19 cellular contexts compared by ENCODE assay signal in genomic region chr3:73401058-73401457, GRCh38.
DNase-seq lines count a peak whose midpoint lies in the region; ATAC-seq and TF ChIP-seq lines count a peak whose summit lies in the region.
"Had no signal": no experiment of that assay in that cellular context is flagged by ENCODE, and none has a peak within 500 bp of the region (broad histone marks: within the 10 kb centered on the region; RNA-seq: fewer than 3 reads in every experiment).

No MANE protein-coding gene starts in this region.

- H3K27me3 Mint-ChIP-seq in neural crest cell (ENCODE audit: low read depth): no peaks in the 10 kb centered on the region
- H3K27me3 Mint-ChIP-seq: activated CD4-positive, alpha-beta T cell treated with anti-CD3 and anti-CD28 coated beads, Interleukin-2, amount 10 ng/mL, durations not matched to agents 7 days and 5 days; activated naive CD4-positive, alpha-beta T cell treated with anti-CD3 and anti-CD28 coated beads, Interleukin-2, amount 10 ng/mL, durations not matched to agents 7 days and 5 days had no signal

- ATAC-seq in HG02763 (IDR thresholded peaks at IDR 0.05; ENCODE audit: unreplicated experiment): no peak
- ATAC-seq in lower lobe of right lung: no peak
- ATAC-seq: body of pancreas; naive thymus-derived CD8-positive, alpha-beta T cell; Panc1; stimulated activated naive CD8-positive, alpha-beta T cell treated with anti-CD3 and anti-CD28 coated beads, Interleukin-15, Interleukin-2, amounts not matched to agents 100 U/mL and 50 U/mL, for 24 hours had no signal

- H2AFZ ChIP-seq in Loucy (ENCODE audit: low read length): peak overlapping the region; percentile 62

- H3K9ac ChIP-seq in Loucy (ENCODE audit: low read depth, low read length, poor library complexity, severe bottlenecking): peak overlapping the region; percentile 75

- no peak for TF ChIP-seq CTCF in Loucy (conservative IDR thresholded peaks at IDR 0.05; ENCODE audit: low read length)
- TF ChIP-seq CTCF in fibroblast of the aortic adventitia (IDR thresholded peaks at IDR 0.05; ENCODE audit: insufficient read depth, low read length): no peak
- no peak for TF ChIP-seq CTCF in neural crest cell (conservative IDR thresholded peaks at IDR 0.05)
- no peak for TF ChIP-seq CTCF in adrenal gland (IDR thresholded peaks at IDR 0.05)
- no peak for TF ChIP-seq CTCF in lower lobe of right lung (IDR thresholded peaks at IDR 0.05)

- peak overlapping the region; percentile 8 for H3K27ac Mint-ChIP-seq in neural crest cell (ENCODE audit: unreplicated experiment)
- H3K27ac Mint-ChIP-seq: activated CD4-positive, alpha-beta T cell treated with anti-CD3 and anti-CD28 coated beads, Interleukin-2, amount 10 ng/mL, durations not matched to agents 7 days and 5 days; activated naive CD4-positive, alpha-beta T cell treated with anti-CD3 and anti-CD28 coated beads, Interleukin-2, amount 10 ng/mL, durations not matched to agents 7 days and 5 days; dendritic cell treated with granulocyte-macrophage colony-stimulating factor and Interleukin-4, amounts not matched to agents 40 ng/mL and 50 ng/mL, for 4 days; naive thymus-derived CD8-positive, alpha-beta T cell had no signal

- H3K4me3 ChIP-seq in Loucy (ENCODE audit: low read length, poor library complexity, severe bottlenecking): peak overlapping the region; percentile 68
- H3K4me3 ChIP-seq in fibroblast of the aortic adventitia (ENCODE audit: low read depth, low read length): no peak overlapping the region
- no peak overlapping the region for H3K4me3 ChIP-seq in adrenal gland
- no peak overlapping the region for H3K4me3 ChIP-seq in lower lobe of right lung
- H3K4me3 ChIP-seq: body of pancreas, prostate gland had no signal

- H3K36me3 Mint-ChIP-seq in neural crest cell (ENCODE audit: low read depth): peaks cover 10% of the 10 kb centered on the region
- H3K36me3 Mint-ChIP-seq: activated naive CD4-positive, alpha-beta T cell treated with anti-CD3 and anti-CD28 coated beads, Interleukin-2, amount 10 ng/mL, durations not matched to agents 7 days and 5 days; naive thymus-derived CD8-positive, alpha-beta T cell had no signal

- no peak overlapping the region for H3K4me3 Mint-ChIP-seq in neural crest cell
- H3K4me3 Mint-ChIP-seq: activated CD4-positive, alpha-beta T cell treated with anti-CD3 and anti-CD28 coated beads, Interleukin-2, amount 10 ng/mL, durations not matched to agents 7 days and 5 days; activated naive CD4-positive, alpha-beta T cell treated with anti-CD3 and anti-CD28 coated beads, Interleukin-2, amount 10 ng/mL, durations not matched to agents 7 days and 5 days; dendritic cell treated with granulocyte-macrophage colony-stimulating factor and Interleukin-4, amounts not matched to agents 40 ng/mL and 50 ng/mL, for 4 days; naive thymus-derived CD8-positive, alpha-beta T cell had no signal

- H3K36me3 ChIP-seq in Loucy (ENCODE audit: insufficient read depth, low read length) (no peaks in the 10 kb centered on the region), adrenal gland (replicated peaks in 1 of 2) (no peaks in the 10 kb centered on the region), lower lobe of right lung (no peaks in the 10 kb centered on the region)
- H3K36me3 ChIP-seq: prostate gland had no signal

- no peaks in the 10 kb centered on the region for H3K9me3 ChIP-seq in Loucy (ENCODE audit: insufficient read depth, low read depth, low read length)
- no peaks in the 10 kb centered on the region for H3K9me3 ChIP-seq in adrenal gland (replicated peaks in 1 of 3)
- no peaks in the 10 kb centered on the region for H3K9me3 ChIP-seq in lower lobe of right lung
- H3K9me3 ChIP-seq: body of pancreas, prostate gland had no signal

- H3F3A ChIP-seq in Loucy (ENCODE audit: low read depth): peaks cover 5% of the 10 kb centered on the region; the same call in 1 of the 2 replicates

- H4K20me1 ChIP-seq in Loucy (ENCODE audit: insufficient read depth, low read length, poor library complexity, severe bottlenecking): no peaks in the 10 kb centered on the region

- no peaks in the 10 kb centered on the region for H3K9me2 ChIP-seq in Loucy (replicated peaks; ENCODE audit: low read depth, low read length)

- H3K4me1 Mint-ChIP-seq in neural crest cell: peaks cover 38% of the 10 kb centered on the region
- H3K4me1 Mint-ChIP-seq: activated CD4-positive, alpha-beta T cell treated with anti-CD3 and anti-CD28 coated beads, Interleukin-2, amount 10 ng/mL, durations not matched to agents 7 days and 5 days; activated naive CD4-positive, alpha-beta T cell treated with anti-CD3 and anti-CD28 coated beads, Interleukin-2, amount 10 ng/mL, durations not matched to agents 7 days and 5 days had no signal

- peak; percentile 34 for DNase-seq in AG20443 (ENCODE audit: low spot score)
- peak; percentile 74 for DNase-seq in fibroblast of the aortic adventitia (ENCODE audit: low read depth)
- DNase-seq in neural crest cell (ENCODE audit: low read depth, low spot score): no peak
- no peak for DNase-seq in adrenal gland
- DNase-seq in NCI-H2171 (lab: John Stamatoyannopoulos, UW): no peak
- DNase-seq in lower lobe of right lung: no peak
- DNase-seq: activated CD4-positive, alpha-beta T cell treated with anti-CD3 and anti-CD28 coated beads, Interleukin-2, amount 10 ng/mL, durations not matched to agents 7 days and 5 days; activated naive CD4-positive, alpha-beta T cell treated with anti-CD3 and anti-CD28 coated beads, Interleukin-2, amount 10 ng/mL, durations not matched to agents 7 days and 5 days; GF-D8; hypothalamus; naive thymus-derived CD8-positive, alpha-beta T cell; NCI-H748 treated with DMSO at 0.1 percent for 48 hours; stimulated activated naive CD8-positive, alpha-beta T cell treated with anti-CD3 and anti-CD28 coated beads, Interleukin-15, Interleukin-2, amounts not matched to agents 100 U/mL and 50 U/mL, for 24 hours had no signal

- 47 to 61% (median 48%) methylated on average over 6 of the region's 6 CpGs for WGBS in adrenal gland, 4 donors

- no peak for TF ChIP-seq POLR2A in adrenal gland (IDR thresholded peaks at IDR 0.05)

- no peaks in the 10 kb centered on the region for H3K79me2 ChIP-seq in Loucy (ENCODE audit: insufficient read depth, low read length)

- H3K27me3 ChIP-seq in Loucy (ENCODE audit: insufficient read depth, low read length, poor library complexity, severe bottlenecking) (no peaks in the 10 kb centered on the region), adrenal gland (no peaks in the 10 kb centered on the region), lower lobe of right lung (ENCODE audit: low read depth) (no peaks in the 10 kb centered on the region)
- H3K27me3 ChIP-seq: body of pancreas had no signal

- H3K4me2 ChIP-seq in Loucy (ENCODE audit: low read depth, low read length, poor library complexity, severe bottlenecking): peak overlapping the region; percentile 93

- intact Hi-C loops in adrenal gland (cut with DNase I) (no loop called here), lower lobe of right lung (cut with DNase I) (no loop called here)

- H3K9me3 Mint-ChIP-seq in neural crest cell: no peaks in the 10 kb centered on the region
- H3K9me3 Mint-ChIP-seq: activated CD4-positive, alpha-beta T cell treated with anti-CD3 and anti-CD28 coated beads, Interleukin-2, amount 10 ng/mL, durations not matched to agents 7 days and 5 days; activated naive CD4-positive, alpha-beta T cell treated with anti-CD3 and anti-CD28 coated beads, Interleukin-2, amount 10 ng/mL, durations not matched to agents 7 days and 5 days; dendritic cell treated with granulocyte-macrophage colony-stimulating factor and Interleukin-4, amounts not matched to agents 40 ng/mL and 50 ng/mL, for 4 days; naive thymus-derived CD8-positive, alpha-beta T cell had no signal

- H3K27ac ChIP-seq in adrenal gland: peak overlapping the region in 2 of 5 donors; percentile 15 to 52
- no peak overlapping the region for H3K27ac ChIP-seq in lower lobe of right lung
- H3K27ac ChIP-seq: body of pancreas had no signal

- H3K4me1 ChIP-seq in Loucy (ENCODE audit: insufficient read depth, low read length, poor library complexity, severe bottlenecking): peaks cover 63% of the 10 kb centered on the region
- peaks cover 5 to 25% of the 10 kb centered on the region in 2 donors for H3K4me1 ChIP-seq in adrenal gland (replicated peaks in 1 of 2)
- H3K4me1 ChIP-seq in lower lobe of right lung: peaks cover 15% of the 10 kb centered on the region
- H3K4me1 ChIP-seq: prostate gland had no signal

Comparison
In these comparisons a context has a peak if more than half of its experiments do, and no peak if none do; other contexts are left out.
1. DNase-seq: peak in AG20443 (single experiment) and fibroblast of the aortic adventitia (single experiment); none in neural crest cell (single experiment), adrenal gland (0 of 7), NCI-H2171 (single experiment) and lower lobe of right lung (single experiment).